8 cellular contexts compared by ENCODE assay signal in genomic region chr11:65856689-65857499, GRCh38. TPM values are rescaled to one million over a fixed set of nuclear protein-coding genes. Genes with fewer than 3 reads are reported as not detected.
A peak's percentile ranks its signal among the peaks of the same experiment; 100 is the strongest.
DNase-seq lines count a peak whose midpoint lies in the region; ATAC-seq lines count a peak whose summit lies in the region.

No MANE protein-coding gene starts in this region.

- peak overlapping the region; percentile 96 for H3K27ac ChIP-seq in epithelial cell of prostate

- DNase-seq in DMS 273 (lab: John Stamatoyannopoulos, UW; ENCODE audit: unreplicated experiment) (peak; percentile 82), DMS 273 treated with DMSO at 0.1 percent for 48 hours (lab: John Stamatoyannopoulos, UW) (no peak), NOMO-1 (lab: John Stamatoyannopoulos, UW; ENCODE audit: unreplicated experiment in 2 of 2) (peak; percentile 82 to 86), activated T-cell treated with anti-CD3 and anti-CD28 coated beads for 24 hours (ENCODE audit: low read depth) (peak; percentile 73), epithelial cell of prostate (ENCODE audit: low read depth, low spot score) (no peak), mucosa of gallbladder (ENCODE audit: low spot score) (peak; percentile 76)
- DNase-seq in stimulated activated CD8-positive, alpha-beta memory T cell treated with anti-CD3 and anti-CD28 coated beads, Interleukin-4, amount 100 ng/mL, for 1 hour (ENCODE audit: low read depth in 2 of 2, low spot score in 1 of 2): peak; percentile 68 to 72

- peak; percentile 18 for ATAC-seq in HG02938 (IDR thresholded peaks at IDR 0.05; ENCODE audit: unreplicated experiment)

RNA-seq across cellular contexts. Expression of gene CFL1, which starts 1.1 kb away (rescaled TPM):
- 692 TPM for total RNA-seq in mucosa of gallbladder

RNA-seq across cellular contexts. Expression of gene MUS81, which starts 3.3 kb away (rescaled TPM):
- total RNA-seq in mucosa of gallbladder: 63.1 TPM

RNA-seq across cellular contexts. Expression of gene EFEMP2, which starts 15.7 kb away (rescaled TPM):
- total RNA-seq in mucosa of gallbladder: 86.5 TPM

RNA-seq across cellular contexts. Expression of gene CTSW, which starts 22.7 kb away (rescaled TPM):
- 2.7 TPM for total RNA-seq in mucosa of gallbladder

RNA-seq across cellular contexts. Expression of gene SNX32, which starts 23.1 kb away (rescaled TPM):
- 1.4 TPM for total RNA-seq in mucosa of gallbladder

Comparison
In these comparisons a context has a peak if more than half of its experiments do, and no peak if none do; other contexts are left out.
1. DNase-seq: peak in DMS 273 (single experiment), NOMO-1 (2 of 2), activated T-cell treated with anti-CD3 and anti-CD28 coated beads for 24 hours (single experiment), mucosa of gallbladder (single experiment) and stimulated activated CD8-positive, alpha-beta memory T cell treated with anti-CD3 and anti-CD28 coated beads, Interleukin-4, amount 100 ng/mL, for 1 hour (2 of 2); none in DMS 273 treated with DMSO at 0.1 percent for 48 hours (single experiment) and epithelial cell of prostate (single experiment).